ENCODE assay signal across 8 cellular contexts in the genomic region with DNA sequence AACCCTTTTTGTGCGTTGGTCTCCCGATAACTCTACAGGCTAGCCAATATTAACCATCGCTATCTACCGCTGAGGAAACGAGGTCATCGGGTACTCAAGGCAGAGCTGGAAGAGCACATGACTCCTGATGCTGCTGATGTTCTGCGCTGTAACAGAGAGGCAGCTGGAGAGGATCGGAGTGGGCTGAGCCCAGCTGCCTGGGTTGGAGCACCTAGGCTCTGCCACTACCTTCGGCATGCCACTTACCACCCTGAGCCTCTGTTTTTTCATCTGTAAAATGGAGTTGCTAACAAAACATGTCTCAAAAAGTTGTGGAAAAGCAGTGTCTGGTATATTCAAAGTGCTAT. TPM values are rescaled to one million over a fixed set of nuclear protein-coding genes. Genes with fewer than 3 reads are reported as not detected.
DNase-seq lines count a peak whose midpoint lies in the region; ATAC-seq and TF ChIP-seq lines count a peak whose summit lies in the region.

No MANE protein-coding gene starts in this region.

- CTCF ChIA-PET in mammary epithelial cell (lab: Charles Lee; ENCODE audit: low non-redundant PET), result no interaction called here

- H3K27ac ChIP-seq in mammary epithelial cell (ENCODE audit: insufficient read depth, low read depth, low read length), result peak overlapping the region; percentile 38
- peak overlapping the region; percentile 70 for H3K27ac ChIP-seq in lower lobe of right lung
- peak overlapping the region; percentile 25 for H3K27ac ChIP-seq in upper lobe of right lung

- WGBS in mammary epithelial cell (ENCODE audit: low coverage, missing lambda C conversion rate), result 3% methylated on average over 9 of the region's 9 CpGs

- H3K79me2 ChIP-seq in mammary epithelial cell (ENCODE audit: insufficient read depth, low read length), result peaks cover 14% of the 10 kb centered on the region

- no peak overlapping the region for H3K9ac ChIP-seq in mammary epithelial cell (ENCODE audit: insufficient read depth, low read length)

- no peak for TF ChIP-seq CTCF in mammary epithelial cell (conservative IDR thresholded peaks at IDR 0.05 in 1 of 2, IDR thresholded peaks at IDR 0.05 in 1 of 2; ENCODE audit: extremely low read depth in 1 of 2, insufficient read depth in 1 of 2, low read depth in 1 of 2, low read length in 2 of 2)
- no peak for TF ChIP-seq CTCF in lower lobe of right lung (IDR thresholded peaks at IDR 0.05)
- no peak for TF ChIP-seq CTCF in upper lobe of right lung (IDR thresholded peaks at IDR 0.05)

- peak overlapping the region; percentile 98 for H3K4me2 ChIP-seq in mammary epithelial cell (ENCODE audit: insufficient read depth, low read depth, low read length)

- BruUV-seq in mammary epithelial cell (replicated peaks; lab: Mats Ljungman, UMichigan), result no TSS peak

- in situ Hi-C loops in mammary epithelial cell (cut with MboI; ENCODE audit: low sequenced_read_pairs in 2 of 2) (no loop called here), KBM-7 (cut with MboI; ENCODE audit: low pct_unique_long_range_greater_than_20kb, low sequenced_read_pairs) (no loop called here)

- H3K36me3 ChIP-seq in mammary epithelial cell (ENCODE audit: insufficient read depth, low read length) (no peaks in the 10 kb centered on the region), lower lobe of right lung (peaks cover 17% of the 10 kb centered on the region), upper lobe of right lung (no peaks in the 10 kb centered on the region)

- H3K4me3 ChIP-seq in mammary epithelial cell (replicated peaks in 1 of 3; ENCODE audit: insufficient read depth in 1 of 3, low read depth in 2 of 3, low read length in 3 of 3) (peak overlapping the region; percentile 49 to 73 (median 68)), lower lobe of right lung (peak overlapping the region; percentile 75), upper lobe of right lung (peak overlapping the region; percentile 66)

- H3K4me1 ChIP-seq in mammary epithelial cell (ENCODE audit: insufficient read depth, low read length), result peaks cover 52% of the 10 kb centered on the region
- peaks cover 36% of the 10 kb centered on the region for H3K4me1 ChIP-seq in lower lobe of right lung
- peaks cover 14% of the 10 kb centered on the region for H3K4me1 ChIP-seq in upper lobe of right lung

- H3K27me3 ChIP-seq in mammary epithelial cell (ENCODE audit: insufficient read depth, low read length) (no peaks in the 10 kb centered on the region), lower lobe of right lung (ENCODE audit: low read depth) (peaks cover 3% of the 10 kb centered on the region), upper lobe of right lung (no peaks in the 10 kb centered on the region)

- DNase-seq in ELR (ENCODE audit: low read depth) (peak; percentile 21), NCI-H2171 treated with DMSO at 0.1 percent for 48 hours (lab: John Stamatoyannopoulos, UW) (peak; percentile 77), mammary epithelial cell (peak; percentile 58), lower lobe of right lung (no peak), upper lobe of right lung (peak; percentile 49), KBM-7 (no peak), iPS-NIHi7 (ENCODE audit: extremely low spot score) (no peak)

- H4K20me1 ChIP-seq in mammary epithelial cell (ENCODE audit: insufficient read depth, low read length), result no peaks in the 10 kb centered on the region

- peak; percentile 37 to 47 for ATAC-seq in lower lobe of right lung
- ATAC-seq in upper lobe of right lung, result peak; percentile 36
- no peak for ATAC-seq in GM19463 (IDR thresholded peaks at IDR 0.05; ENCODE audit: unreplicated experiment)

- intact Hi-C loops in mammary epithelial cell (cut with micrococcal nuclease), result loop anchor here (2.0 to 5.0 kb wide), 5 partner anchors 34 to 154 kb away; partner anchors contain the start of genes IFT20, POLDIP2 and TNFAIP1
- intact Hi-C loops in lower lobe of right lung (cut with DNase I), result no loop called here
- intact Hi-C loops in upper lobe of right lung (cut with DNase I), result no loop called here

- H2AFZ ChIP-seq in mammary epithelial cell (ENCODE audit: low read depth, low read length), result peak overlapping the region; percentile 88

- H3K9me3 ChIP-seq in mammary epithelial cell (replicated peaks; ENCODE audit: insufficient read depth, low read length), result no peaks in the 10 kb centered on the region
- H3K9me3 ChIP-seq in lower lobe of right lung, result no peaks in the 10 kb centered on the region
- no peaks in the 10 kb centered on the region for H3K9me3 ChIP-seq in upper lobe of right lung

- dilution Hi-C loops in mammary epithelial cell (cut with HindIII; ENCODE audit: low sequenced_read_pairs), result no loop called here

RNA-seq across cellular contexts. Expression of gene SLC46A1, which starts 0.4 kb away (rescaled TPM):
- total RNA-seq in mammary epithelial cell (10 to 100 TPM; 15.3 to 47.8 TPM), lower lobe of right lung (23.3 TPM), upper lobe of right lung (17.0 TPM)
- polyA plus RNA-seq in mammary epithelial cell, result 11.6 TPM
- 12.0 TPM for polyA minus RNA-seq in mammary epithelial cell

RNA-seq across cellular contexts. Expression of gene SARM1, which starts 35.0 kb away (rescaled TPM):
- total RNA-seq in mammary epithelial cell, result 1 to 10 TPM; 4.8 to 8.7 TPM
- 0.97 TPM for polyA plus RNA-seq in mammary epithelial cell
- polyA minus RNA-seq in mammary epithelial cell, result 0.67 TPM
- total RNA-seq in lower lobe of right lung, result 14.1 TPM
- total RNA-seq in upper lobe of right lung, result 14.4 TPM

RNA-seq across cellular contexts. Expression of gene VTN, which starts 36.3 kb away (rescaled TPM):
- total RNA-seq in mammary epithelial cell (not detected), lower lobe of right lung (1.3 TPM), upper lobe of right lung (1.3 TPM)
- polyA plus RNA-seq in mammary epithelial cell, result not detected
- polyA minus RNA-seq in mammary epithelial cell, result not detected

RNA-seq across cellular contexts. Expression of gene SEBOX, which starts 41.5 kb away (rescaled TPM):
- total RNA-seq in mammary epithelial cell (not detected), lower lobe of right lung (not detected), upper lobe of right lung (not detected)
- not detected for polyA plus RNA-seq in mammary epithelial cell
- polyA minus RNA-seq in mammary epithelial cell, result not detected

RNA-seq across cellular contexts. Expression of gene POLDIP2, which starts 49.1 kb away (rescaled TPM):
- 10 to 100 TPM; 76.3 to 80.5 TPM for total RNA-seq in mammary epithelial cell
- polyA plus RNA-seq in mammary epithelial cell, result 99.9 TPM
- polyA minus RNA-seq in mammary epithelial cell, result 71.4 TPM
- total RNA-seq in lower lobe of right lung, result 54.7 TPM
- 55.3 TPM for total RNA-seq in upper lobe of right lung

Comparison
In these comparisons a context has a peak if more than half of its experiments do, and no peak if none do; other contexts are left out.
1. DNase-seq: peak in ELR (single experiment), NCI-H2171 treated with DMSO at 0.1 percent for 48 hours (single experiment), mammary epithelial cell (single experiment) and upper lobe of right lung (single experiment); none in lower lobe of right lung (single experiment), KBM-7 (single experiment) and iPS-NIHi7 (single experiment).
2. Peak in every context shown above with its lines, with median percentiles within 50 percentile points of each other: H3K27ac ChIP-seq and H3K4me3 ChIP-seq.